Comparison of ENCODE assay signal across 14 cellular contexts in genomic region chr6:149884215-149884614, GRCh38. TPM values are rescaled to one million over a fixed set of nuclear protein-coding genes. Genes with fewer than 3 reads are reported as not detected.
DNase-seq lines count a peak whose midpoint lies in the region; ATAC-seq and TF ChIP-seq lines count a peak whose summit lies in the region.
"Had no signal": no experiment of that assay in that cellular context is flagged by ENCODE, and none has a peak within 500 bp of the region (broad histone marks: within the 10 kb centered on the region; RNA-seq: fewer than 3 reads in every experiment).

No MANE protein-coding gene starts in this region.

- H3K4me1 Mint-ChIP-seq in MCF 10A (ENCODE audit: insufficient read depth, unreplicated experiment): peaks cover 28% of the 10 kb centered on the region
- no peaks in the 10 kb centered on the region for H3K4me1 Mint-ChIP-seq in stimulated activated naive B cell treated with anti-CD40 and anti-IgM and Interleukin-4, amounts not matched to agents 10 μg/mL and 1 μg/mL and 100 μg/mL, for 72 hours

- H3K27me3 Mint-ChIP-seq in MCF 10A (ENCODE audit: insufficient read depth, unreplicated experiment): no peaks in the 10 kb centered on the region
- H3K27me3 Mint-ChIP-seq in stimulated activated naive B cell treated with anti-CD40 and anti-IgM and Interleukin-4, amounts not matched to agents 10 μg/mL and 1 μg/mL and 100 μg/mL, for 72 hours: peaks cover 55 to 63% of the 10 kb centered on the region in 2 donors

- ATAC-seq in upper lobe of right lung (peak; percentile 87), HG02798 (IDR thresholded peaks at IDR 0.05; ENCODE audit: poor library complexity, unreplicated experiment) (no peak)
- no peak for ATAC-seq in stimulated activated naive B cell treated with anti-CD40 and anti-IgM and Interleukin-4, amounts not matched to agents 10 μg/mL and 1 μg/mL and 100 μg/mL, for 72 hours (replicated peaks)

- H3K36me3 Mint-ChIP-seq in MCF 10A (ENCODE audit: insufficient read depth, unreplicated experiment): peaks cover 5% of the 10 kb centered on the region
- no peaks in the 10 kb centered on the region for H3K36me3 Mint-ChIP-seq in stimulated activated naive B cell treated with anti-CD40 and anti-IgM and Interleukin-4, amounts not matched to agents 10 μg/mL and 1 μg/mL and 100 μg/mL, for 72 hours
- H3K36me3 Mint-ChIP-seq: mesothelial cell of epicardium had no signal

- H3K4me3 ChIP-seq in breast epithelium (no peak overlapping the region), choroid plexus epithelial cell (ENCODE audit: low read depth, low read length) (no peak overlapping the region), upper lobe of right lung (no peak overlapping the region)
- H3K4me3 ChIP-seq: uterus had no signal

- no peaks in the 10 kb centered on the region for H3K27me3 ChIP-seq in breast epithelium
- H3K27me3 ChIP-seq in upper lobe of right lung: no peaks in the 10 kb centered on the region
- H3K27me3 ChIP-seq: uterus had no signal

- no peak for TF ChIP-seq CTCF in MCF 10A (IDR thresholded peaks at IDR 0.05; ENCODE audit: unreplicated experiment)
- TF ChIP-seq CTCF in breast epithelium (IDR thresholded peaks at IDR 0.05): no peak
- TF ChIP-seq CTCF in choroid plexus epithelial cell (conservative IDR thresholded peaks at IDR 0.05; ENCODE audit: low read depth, low read length): no peak
- TF ChIP-seq CTCF in upper lobe of right lung (IDR thresholded peaks at IDR 0.05): no peak

- no TSS peak for BruUV-seq in MCF 10A (replicated peaks; lab: Mats Ljungman, UMichigan)

- no peaks in the 10 kb centered on the region for H3K36me3 ChIP-seq in breast epithelium
- H3K36me3 ChIP-seq in upper lobe of right lung: no peaks in the 10 kb centered on the region
- H3K36me3 ChIP-seq: uterus had no signal

- no peak for DNase-seq in MCF 10A (ENCODE audit: unreplicated experiment)
- DNase-seq in breast epithelium (ENCODE audit: low spot score in 2 of 2): no peak
- DNase-seq in choroid plexus epithelial cell (ENCODE audit: low read depth): peak; percentile 65
- peak; percentile 60 for DNase-seq in iris pigment epithelial cell (ENCODE audit: low read depth)
- DNase-seq in upper lobe of right lung: peak; percentile 83
- no peak for DNase-seq in NCI-H146 treated with DMSO at 0.1 percent for 48 hours (lab: John Stamatoyannopoulos, UW; ENCODE audit: unreplicated experiment)
- no peak for DNase-seq in stimulated activated naive B cell treated with anti-CD40 and anti-IgM and Interleukin-4, amounts not matched to agents 10 μg/mL and 1 μg/mL and 100 μg/mL, for 72 hours
- DNase-seq: glutamatergic neuron; NK-92 treated with Interleukin-12 subunit alpha and Interleukin-12 subunit beta, amount 100 ng/mL, for 24 hours had no signal

- intact Hi-C loops in MCF 10A (cut with micrococcal nuclease): no loop called here
- intact Hi-C loops in breast epithelium (cut with DNase I; ENCODE audit: low total_unique reads): no loop called here
- intact Hi-C loops in upper lobe of right lung (cut with DNase I): no loop called here

- no peak overlapping the region for H3K27ac ChIP-seq in breast epithelium
- no peak overlapping the region for H3K27ac ChIP-seq in upper lobe of right lung
- H3K27ac ChIP-seq: uterus had no signal

- no peaks in the 10 kb centered on the region for H3K9me3 Mint-ChIP-seq in MCF 10A (ENCODE audit: unreplicated experiment)
- no peaks in the 10 kb centered on the region for H3K9me3 Mint-ChIP-seq in stimulated activated naive B cell treated with anti-CD40 and anti-IgM and Interleukin-4, amounts not matched to agents 10 μg/mL and 1 μg/mL and 100 μg/mL, for 72 hours
- H3K9me3 Mint-ChIP-seq: mesothelial cell of epicardium had no signal

- H3K4me1 ChIP-seq in breast epithelium: no peaks in the 10 kb centered on the region
- peaks cover 7% of the 10 kb centered on the region for H3K4me1 ChIP-seq in upper lobe of right lung
- H3K4me1 ChIP-seq: uterus had no signal

- TF ChIP-seq POLR2A in breast epithelium (IDR thresholded peaks at IDR 0.05): no peak

- CTCF ChIA-PET in MCF 10A (lab: Yijun Ruan, JAX): interaction anchor here (0.7 to 2.1 kb wide), 4 partner anchors 15 to 49 kb away, joined by 3 to 7 read pairs (median 4); no protein-coding TSS in a partner anchor

- H3K27ac Mint-ChIP-seq in MCF 10A (ENCODE audit: low read depth, unreplicated experiment): peak overlapping the region; percentile 32
- H3K27ac Mint-ChIP-seq in stimulated activated naive B cell treated with anti-CD40 and anti-IgM and Interleukin-4, amounts not matched to agents 10 μg/mL and 1 μg/mL and 100 μg/mL, for 72 hours: no peak overlapping the region
- H3K27ac Mint-ChIP-seq: mesothelial cell of epicardium had no signal

- POLR2A ChIA-PET in MCF 10A (lab: Yijun Ruan, JAX): interaction anchor here (1.4 to 11.7 kb wide), 4 partner anchors 13 to 37 kb away, joined by 4 to 104 read pairs (median 8); partner anchors contain the start of gene LRP11

- H3K9me3 ChIP-seq in breast epithelium (no peaks in the 10 kb centered on the region), upper lobe of right lung (no peaks in the 10 kb centered on the region)
- H3K9me3 ChIP-seq: uterus had no signal

- no peak overlapping the region for H3K4me3 Mint-ChIP-seq in MCF 10A (ENCODE audit: unreplicated experiment)
- H3K4me3 Mint-ChIP-seq in stimulated activated naive B cell treated with anti-CD40 and anti-IgM and Interleukin-4, amounts not matched to agents 10 μg/mL and 1 μg/mL and 100 μg/mL, for 72 hours: no peak overlapping the region
- H3K4me3 Mint-ChIP-seq: mesothelial cell of epicardium had no signal

RNA-seq across cellular contexts. Expression of gene RAET1E, which starts 13.7 kb away (rescaled TPM):
- total RNA-seq in MCF 10A (2022) (28.9 and 37.6 TPM in 2 replicates), breast epithelium (1 to 10 TPM in 1 of 3 donors, not detected in 2; 2.0 TPM), upper lobe of right lung (0.96 TPM)
- total RNA-seq: H4, mesothelial cell of epicardium, SK-MEL-5 had no signal

RNA-seq across cellular contexts. Expression of gene LRP11, which starts 20.1 kb away (rescaled TPM):
- total RNA-seq in MCF 10A (2022) (38.1 and 46.1 TPM in 2 replicates), breast epithelium (10 to 100 TPM; 30.6 to 44.9 (median 35.8) TPM), upper lobe of right lung (51.1 TPM)

RNA-seq across cellular contexts. Expression of gene RAET1G, which starts 38.7 kb away (rescaled TPM):
- 8.3 and 9.9 TPM in 2 replicates for total RNA-seq in MCF 10A (2022)
- total RNA-seq in breast epithelium: 1 to 10 TPM in 1 of 3 donors, not detected in 2; 2.2 TPM
- 1.2 TPM for total RNA-seq in upper lobe of right lung
- total RNA-seq: H4, mesothelial cell of epicardium, SK-MEL-5 had no signal

RNA-seq across cellular contexts. Expression of gene ULBP2, which starts 57.6 kb away (rescaled TPM):
- total RNA-seq in MCF 10A (2022): 3.1 and 5.2 TPM in 2 replicates
- 1 to 10 TPM in 1 of 3 donors, under 1 TPM in 1, not detected in 1; 0.88 to 1.3 TPM for total RNA-seq in breast epithelium
- total RNA-seq in upper lobe of right lung: 2.3 TPM

Comparison
In these comparisons a context has a peak if more than half of its experiments do, and no peak if none do; other contexts are left out.
1. DNase-seq: peak in choroid plexus epithelial cell (single experiment), iris pigment epithelial cell (single experiment) and upper lobe of right lung (single experiment); none in MCF 10A (single experiment), breast epithelium (0 of 2), NCI-H146 treated with DMSO at 0.1 percent for 48 hours (single experiment) and stimulated activated naive B cell treated with anti-CD40 and anti-IgM and Interleukin-4, amounts not matched to agents 10 μg/mL and 1 μg/mL and 100 μg/mL, for 72 hours (single experiment).